26 cellular contexts compared by ENCODE assay signal in genomic region chr1:160702100-160702499, GRCh38. TPM values are rescaled to one million over a fixed set of nuclear protein-coding genes. Genes with fewer than 3 reads are reported as not detected.
DNase-seq lines count a peak whose midpoint lies in the region; ATAC-seq and TF ChIP-seq lines count a peak whose summit lies in the region.
"Had no signal": no experiment of that assay in that cellular context is flagged by ENCODE, and none has a peak within 500 bp of the region (broad histone marks: within the 10 kb centered on the region; RNA-seq: fewer than 3 reads in every experiment).

No MANE protein-coding gene starts in this region.

- CTCF ChIA-PET in activated CD4-positive, alpha-beta T cell treated with anti-CD3 and anti-CD28 coated beads for 36 hours (lab: Charles Lee) = interaction anchor here (0.8 to 4.1 kb wide), 8 partner anchors 10 to 75 kb away, joined by 3 to 18 read pairs (median 7); no protein-coding TSS in a partner anchor
- CTCF ChIA-PET in activated B cell treated with CpG ODN at 0.5 μM for 24 hours (lab: Charles Lee) = interaction anchor here (1.1 to 1.8 kb wide), 2 partner anchors 25 to 67 kb away, joined by 3 to 4 read pairs; no protein-coding TSS in a partner anchor

- H3K27me3 ChIP-seq in CD4-positive, CD25-positive, alpha-beta regulatory T cell (ENCODE audit: control insufficient read depth, insufficient read depth, low read length) = no peaks in the 10 kb centered on the region
- no peaks in the 10 kb centered on the region for H3K27me3 ChIP-seq in thyroid gland
- H3K27me3 ChIP-seq: testis had no signal

- H3K9me3 Mint-ChIP-seq in activated CD4-positive, alpha-beta T cell treated with anti-CD3 and anti-CD28 coated beads for 36 hours (ENCODE audit: low read depth) = no peaks in the 10 kb centered on the region
- H3K9me3 Mint-ChIP-seq in CD4-positive, CD25-positive, alpha-beta regulatory T cell = no peaks in the 10 kb centered on the region
- H3K9me3 Mint-ChIP-seq in activated B cell treated with CpG ODN at 0.5 μM for 24 hours = no peaks in the 10 kb centered on the region
- no peaks in the 10 kb centered on the region for H3K9me3 Mint-ChIP-seq in effector memory CD8-positive, alpha-beta T cell

- H3K27me3 Mint-ChIP-seq in activated CD4-positive, alpha-beta T cell treated with anti-CD3 and anti-CD28 coated beads for 36 hours = no peaks in the 10 kb centered on the region
- no peaks in the 10 kb centered on the region for H3K27me3 Mint-ChIP-seq in CD4-positive, CD25-positive, alpha-beta regulatory T cell
- no peaks in the 10 kb centered on the region for H3K27me3 Mint-ChIP-seq in activated B cell treated with CpG ODN at 0.5 μM for 24 hours
- no peaks in the 10 kb centered on the region for H3K27me3 Mint-ChIP-seq in effector memory CD8-positive, alpha-beta T cell

- H3K36me3 ChIP-seq in CD4-positive, CD25-positive, alpha-beta regulatory T cell (ENCODE audit: control insufficient read depth, insufficient read depth, low read length) = peaks cover 30% of the 10 kb centered on the region
- no peaks in the 10 kb centered on the region for H3K36me3 ChIP-seq in thyroid gland
- H3K36me3 ChIP-seq: lower lobe of right lung had no signal

- POLR2A ChIA-PET in activated CD4-positive, alpha-beta T cell treated with anti-CD3 and anti-CD28 coated beads for 36 hours (lab: Charles Lee) = no interaction called here
- POLR2A ChIA-PET in activated B cell treated with CpG ODN at 0.5 μM for 24 hours (lab: Charles Lee) = no interaction called here

- H3K36me3 Mint-ChIP-seq in activated CD4-positive, alpha-beta T cell treated with anti-CD3 and anti-CD28 coated beads for 36 hours (ENCODE audit: low read depth) = peaks cover 78% of the 10 kb centered on the region
- peaks cover 33% of the 10 kb centered on the region for H3K36me3 Mint-ChIP-seq in CD4-positive, CD25-positive, alpha-beta regulatory T cell
- peaks cover 78% of the 10 kb centered on the region for H3K36me3 Mint-ChIP-seq in activated B cell treated with CpG ODN at 0.5 μM for 24 hours (ENCODE audit: low read depth)
- H3K36me3 Mint-ChIP-seq in effector memory CD8-positive, alpha-beta T cell (ENCODE audit: insufficient read depth) = peaks cover 50% of the 10 kb centered on the region

- no peaks in the 10 kb centered on the region for H3K9me3 ChIP-seq in CD4-positive, CD25-positive, alpha-beta regulatory T cell (ENCODE audit: control insufficient read depth in 2 of 2, low read length in 2 of 2)
- no peaks in the 10 kb centered on the region for H3K9me3 ChIP-seq in thyroid gland
- H3K9me3 ChIP-seq: lower lobe of right lung, testis had no signal

- no peak for TF ChIP-seq POLR2A in thyroid gland (IDR thresholded peaks at IDR 0.05)

- no peak for ATAC-seq in activated CD4-positive, alpha-beta T cell treated with anti-CD3 and anti-CD28 coated beads for 36 hours
- no peak for ATAC-seq in CD4-positive, CD25-positive, alpha-beta regulatory T cell (ENCODE audit: low read depth in 2 of 2)
- no peak for ATAC-seq in activated B cell treated with CpG ODN at 0.5 μM for 24 hours (ENCODE audit: low read depth)
- ATAC-seq in effector memory CD8-positive, alpha-beta T cell (replicated peaks) = no peak
- ATAC-seq in GM21360 (IDR thresholded peaks at IDR 0.05; ENCODE audit: unreplicated experiment) = no peak
- ATAC-seq: lower lobe of right lung, sciatic nerve, SK-N-SH treated with all-trans-retinoic acid at 6 μM for 48 hours had no signal

- peaks cover 54% of the 10 kb centered on the region for H3K4me1 ChIP-seq in CD4-positive, CD25-positive, alpha-beta regulatory T cell (ENCODE audit: control insufficient read depth, insufficient read depth, low read length, poor library complexity, severe bottlenecking)
- H3K4me1 ChIP-seq in thyroid gland = no peaks in the 10 kb centered on the region
- H3K4me1 ChIP-seq: parathyroid adenoma, testis had no signal

- H3K4me3 Mint-ChIP-seq in activated CD4-positive, alpha-beta T cell treated with anti-CD3 and anti-CD28 coated beads for 36 hours = no peak overlapping the region
- peak overlapping the region; percentile 68 to 80 (median 74) for H3K4me3 Mint-ChIP-seq in CD4-positive, CD25-positive, alpha-beta regulatory T cell
- H3K4me3 Mint-ChIP-seq in activated B cell treated with CpG ODN at 0.5 μM for 24 hours = no peak overlapping the region
- no peak overlapping the region for H3K4me3 Mint-ChIP-seq in effector memory CD8-positive, alpha-beta T cell

- no peak overlapping the region for H3K4me3 ChIP-seq in CD4-positive, CD25-positive, alpha-beta regulatory T cell (ENCODE audit: low read depth, low read length)
- no peak overlapping the region for H3K4me3 ChIP-seq in thyroid gland (replicated peaks in 1 of 3)
- H3K4me3 ChIP-seq: lower lobe of right lung, testis had no signal

- H3K4me1 Mint-ChIP-seq in activated CD4-positive, alpha-beta T cell treated with anti-CD3 and anti-CD28 coated beads for 36 hours = peaks cover 90% of the 10 kb centered on the region
- H3K4me1 Mint-ChIP-seq in CD4-positive, CD25-positive, alpha-beta regulatory T cell = peaks cover 27 to 86% (median 76%) of the 10 kb centered on the region in 4 donors
- peaks cover 13% of the 10 kb centered on the region for H3K4me1 Mint-ChIP-seq in activated B cell treated with CpG ODN at 0.5 μM for 24 hours
- H3K4me1 Mint-ChIP-seq in effector memory CD8-positive, alpha-beta T cell (ENCODE audit: low read depth in 2 of 2) = peaks cover 56 to 84% of the 10 kb centered on the region in 2 donors

- 84 to 88% methylated on average over 5 of the region's 5 CpGs for WGBS in thyroid gland, 2 donors

- intact Hi-C loops in activated CD4-positive, alpha-beta T cell treated with anti-CD3 and anti-CD28 coated beads for 36 hours (cut with DNase I, micrococcal nuclease) = no loop called here
- intact Hi-C loops in activated B cell treated with CpG ODN at 0.5 μM for 24 hours (cut with micrococcal nuclease) (no loop called here), thyroid gland (cut with DNase I) (no loop called here)

- no peak overlapping the region for H3K27ac ChIP-seq in CD4-positive, CD25-positive, alpha-beta regulatory T cell (ENCODE audit: insufficient read depth, low read length, poor library complexity, severe bottlenecking)
- no peak overlapping the region for H3K27ac ChIP-seq in thyroid gland
- H3K27ac ChIP-seq: epithelial cell of prostate, lower lobe of right lung, parathyroid adenoma, testis had no signal

- DNase-seq in activated CD4-positive, alpha-beta T cell treated with anti-CD3 and anti-CD28 coated beads for 36 hours = no peak
- no peak for DNase-seq in activated CD4-positive, alpha-beta T cell treated with anti-CD3 and anti-CD28 coated beads, Interleukin-2, amount 50 U/mL, for 4 hours
- DNase-seq in CD4-positive, CD25-positive, alpha-beta regulatory T cell = no peak
- DNase-seq in activated B cell treated with CpG ODN at 0.5 μM for 24 hours = no peak
- DNase-seq in effector memory CD8-positive, alpha-beta T cell = no peak
- no peak for DNase-seq in thyroid gland
- no peak for DNase-seq in hepatic stellate cell (ENCODE audit: low spot score)
- DNase-seq: caudate nucleus; DMS 273 treated with DMSO at 0.1 percent for 48 hours; foreskin fibroblast; hippocampal formation; lower lobe of right lung; NCI-H146; NCI-H2171; NCI-H69; stimulated activated CD4-positive, alpha-beta T cell treated with anti-CD3 and anti-CD28 coated beads, Interleukin-15, amount 100 ng/mL, for 24 hours; testis had no signal

- H3K27ac Mint-ChIP-seq in activated CD4-positive, alpha-beta T cell treated with anti-CD3 and anti-CD28 coated beads for 36 hours = peak overlapping the region; percentile 78
- H3K27ac Mint-ChIP-seq in CD4-positive, CD25-positive, alpha-beta regulatory T cell = peak overlapping the region in 2 of 3 donors; percentile 78 to 92
- H3K27ac Mint-ChIP-seq in activated B cell treated with CpG ODN at 0.5 μM for 24 hours = peak overlapping the region; percentile 76
- peak overlapping the region; percentile 76 to 83 for H3K27ac Mint-ChIP-seq in effector memory CD8-positive, alpha-beta T cell

- TF ChIP-seq CTCF in activated B cell treated with CpG ODN at 0.5 μM for 24 hours (IDR thresholded peaks at IDR 0.05) (no peak), thyroid gland (IDR thresholded peaks at IDR 0.05) (no peak)

RNA-seq across cellular contexts. Expression of gene CD48, which starts 9.5 kb away (rescaled TPM):
- 100 to 1,000 TPM; 180 to 217 TPM for total RNA-seq in activated CD4-positive, alpha-beta T cell treated with anti-CD3 and anti-CD28 coated beads for 36 hours
- 290 TPM for total RNA-seq in CD4-positive, CD25-positive, alpha-beta regulatory T cell
- 100 to 1,000 TPM; 196 to 269 (median 240) TPM for polyA plus RNA-seq in CD4-positive, CD25-positive, alpha-beta regulatory T cell
- 200 and 202 TPM in 2 replicates for total RNA-seq in activated B cell treated with CpG ODN at 0.5 μM for 24 hours
- 10 to 100 TPM in 1 of 4 donors, 1 to 10 TPM in 3; 3.5 to 13.6 (median 4.8) TPM for total RNA-seq in thyroid gland
- total RNA-seq: G401, H1 had no signal
- polyA plus RNA-seq: BJ had no signal

RNA-seq across cellular contexts. Expression of gene SLAMF7, which starts 36.9 kb away (rescaled TPM):
- total RNA-seq in activated CD4-positive, alpha-beta T cell treated with anti-CD3 and anti-CD28 coated beads for 36 hours = 10 to 100 TPM; 35.9 to 40.3 TPM
- total RNA-seq in CD4-positive, CD25-positive, alpha-beta regulatory T cell = 0.76 TPM
- under 1 TPM; 0.07 to 0.88 (median 0.15) TPM for polyA plus RNA-seq in CD4-positive, CD25-positive, alpha-beta regulatory T cell
- total RNA-seq in activated B cell treated with CpG ODN at 0.5 μM for 24 hours (99.2 and 119 TPM in 2 replicates), thyroid gland (under 1 TPM; 0.22 to 0.93 (median 0.37) TPM)
- total RNA-seq: G401, H1 had no signal
- polyA plus RNA-seq: BJ, H1 had no signal

RNA-seq across cellular contexts. Expression of gene SLAMF1, which starts 55.3 kb away (rescaled TPM):
- 100 to 1,000 TPM; 103 to 108 TPM for total RNA-seq in activated CD4-positive, alpha-beta T cell treated with anti-CD3 and anti-CD28 coated beads for 36 hours
- 70.3 TPM for total RNA-seq in CD4-positive, CD25-positive, alpha-beta regulatory T cell
- 10 to 100 TPM; 33.5 to 45.4 (median 39.5) TPM for polyA plus RNA-seq in CD4-positive, CD25-positive, alpha-beta regulatory T cell
- total RNA-seq in activated B cell treated with CpG ODN at 0.5 μM for 24 hours (85.7 and 91.7 TPM in 2 replicates), thyroid gland (1 to 10 TPM in 1 of 4 donors, under 1 TPM in 3; 0.33 to 2.5 (median 0.76) TPM)
- total RNA-seq: G401, H1 had no signal
- polyA plus RNA-seq: BJ, H1, keratinocyte had no signal

Comparison
In these comparisons a context has a peak if more than half of its experiments do, and no peak if none do; other contexts are left out.
1. H3K4me3 Mint-ChIP-seq: peak in CD4-positive, CD25-positive, alpha-beta regulatory T cell (4 of 4); none in activated CD4-positive, alpha-beta T cell treated with anti-CD3 and anti-CD28 coated beads for 36 hours (single experiment), activated B cell treated with CpG ODN at 0.5 μM for 24 hours (single experiment) and effector memory CD8-positive, alpha-beta T cell (0 of 2).
2. RNA of gene CD48, which starts 9.5 kb away (total RNA-seq): 290 TPM in CD4-positive, CD25-positive, alpha-beta regulatory T cell (single experiment), 180 to 217 TPM in activated CD4-positive, alpha-beta T cell treated with anti-CD3 and anti-CD28 coated beads for 36 hours and 200 to 202 TPM in activated B cell treated with CpG ODN at 0.5 μM for 24 hours; 3.5 to 13.6 TPM in thyroid gland; every median in the first group is over 10 times any median in the second.
3. RNA of gene SLAMF7, which starts 36.9 kb away (total RNA-seq): 99.2 to 119 TPM in activated B cell treated with CpG ODN at 0.5 μM for 24 hours and 35.9 to 40.3 TPM in activated CD4-positive, alpha-beta T cell treated with anti-CD3 and anti-CD28 coated beads for 36 hours; 0.76 TPM in CD4-positive, CD25-positive, alpha-beta regulatory T cell (single experiment) and 0.22 to 0.93 TPM in thyroid gland; every median in the first group is over 10 times any median in the second.
4. RNA of gene SLAMF1, which starts 55.3 kb away (total RNA-seq): 103 to 108 TPM in activated CD4-positive, alpha-beta T cell treated with anti-CD3 and anti-CD28 coated beads for 36 hours, 85.7 to 91.7 TPM in activated B cell treated with CpG ODN at 0.5 μM for 24 hours and 70.3 TPM in CD4-positive, CD25-positive, alpha-beta regulatory T cell (single experiment); 0.33 to 2.5 TPM in thyroid gland; every median in the first group is over 10 times any median in the second.
5. Peak in every context shown above with its lines, with median percentiles within 50 percentile points of each other: H3K27ac Mint-ChIP-seq.